Comparison of ENCODE assay signal across 2 cellular contexts in the genomic region with DNA sequence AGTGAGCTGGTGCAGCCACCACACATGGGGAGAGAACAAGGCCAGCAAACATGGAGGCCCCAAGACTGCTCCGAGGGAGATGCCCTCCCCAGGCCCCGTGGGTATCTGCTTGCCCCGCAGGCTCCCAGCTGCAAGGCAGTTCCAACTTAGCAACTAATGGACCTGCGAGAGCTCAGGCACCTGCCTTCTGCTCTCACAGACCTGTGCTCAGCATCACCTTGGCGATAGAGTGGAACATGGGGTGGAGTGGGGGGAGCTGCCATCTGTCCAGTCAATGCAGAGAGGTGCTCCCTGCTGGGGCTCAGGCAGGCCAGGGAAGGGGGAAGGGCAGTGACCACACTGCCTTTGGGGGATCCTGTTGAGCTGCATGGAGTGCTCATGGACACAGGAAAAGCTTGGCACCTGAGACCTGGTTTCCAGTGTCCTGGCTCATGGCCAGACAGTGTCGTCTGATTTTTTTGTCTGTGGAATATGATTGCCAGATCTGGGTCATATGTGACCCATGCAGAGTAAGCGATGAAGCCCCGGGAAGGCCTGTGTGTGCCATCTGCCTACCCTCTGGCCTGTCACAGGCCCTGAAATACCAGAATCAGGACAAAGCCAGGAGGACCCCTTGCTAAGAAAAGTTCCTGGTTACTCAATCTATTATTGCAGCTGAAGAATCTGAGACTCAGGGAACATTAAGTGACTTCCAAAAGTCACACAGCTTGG.
TF ChIP-seq lines count a peak whose summit lies in the region.

No MANE protein-coding gene starts in this region.

TF ChIP-seq in H1, 55 proteins besides CTCF, POLR2A, EP300 and RAD21:
- no peak for TF ChIP-seq TAF7 (optimal IDR thresholded peaks at IDR 0.05; ENCODE audit: borderline replicate concordance, low read depth, low read length)
- no peak for TF ChIP-seq TCF12 (IDR thresholded peaks at IDR 0.05; ENCODE audit: low read depth, low read length)
- no peak for TF ChIP-seq HDAC2 (IDR thresholded peaks at IDR 0.05; ENCODE audit: borderline replicate concordance in 1 of 2, low read depth in 2 of 2, low read length in 2 of 2)
- TF ChIP-seq TAF1 (IDR thresholded peaks at IDR 0.05; ENCODE audit: low read depth, low read length): no peak
- TF ChIP-seq RFX5 (IDR thresholded peaks at IDR 0.05; ENCODE audit: borderline replicate concordance, low read depth, low read length): no peak
- TF ChIP-seq, protein P1, sequence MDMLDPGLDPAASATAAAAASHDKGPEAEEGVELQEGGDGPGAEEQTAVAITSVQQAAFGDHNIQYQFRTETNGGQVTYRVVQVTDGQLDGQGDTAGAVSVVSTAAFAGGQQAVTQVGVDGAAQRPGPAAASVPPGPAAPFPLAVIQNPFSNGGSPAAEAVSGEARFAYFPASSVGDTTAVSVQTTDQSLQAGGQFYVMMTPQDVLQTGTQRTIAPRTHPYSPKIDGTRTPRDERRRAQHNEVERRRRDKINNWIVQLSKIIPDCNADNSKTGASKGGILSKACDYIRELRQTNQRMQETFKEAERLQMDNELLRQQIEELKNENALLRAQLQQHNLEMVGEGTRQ (IDR thresholded peaks at IDR 0.05; ENCODE audit: low read length): no peak
- no peak for TF ChIP-seq CHD2 (IDR thresholded peaks at IDR 0.05; ENCODE audit: low read length)
- no peak for TF ChIP-seq SAP30 (IDR thresholded peaks at IDR 0.05; ENCODE audit: insufficient read depth, insufficient replicate concordance, low read length)
- no peak for TF ChIP-seq YY1 (IDR thresholded peaks at IDR 0.05; ENCODE audit: low read depth, low read length)
- TF ChIP-seq SP1 (IDR thresholded peaks at IDR 0.05; ENCODE audit: low read depth, low read length): no peak
- no peak for TF ChIP-seq POU5F1 (IDR thresholded peaks at IDR 0.05; ENCODE audit: low read depth, low read length)

TF ChIP-seq in GM12891, 5 proteins besides CTCF, POLR2A, EP300 and RAD21:
- TF ChIP-seq TAF1 (IDR thresholded peaks at IDR 0.05; ENCODE audit: low read depth, low read length) (no peak), POU2F2 (IDR thresholded peaks at IDR 0.05; ENCODE audit: low read depth, low read length) (no peak), PAX5 (IDR thresholded peaks at IDR 0.05; ENCODE audit: insufficient read depth, low read length, severe bottlenecking) (no peak), SPI1 (IDR thresholded peaks at IDR 0.05; ENCODE audit: low read depth, low read length) (no peak), POLR2AphosphoS5 (IDR thresholded peaks at IDR 0.05; ENCODE audit: low read depth, low read length) (no peak)
